In genomic region chr5:147565524-147565923, GRCh38 we compare ENCODE assay signal across 1 cellular context.
TF ChIP-seq lines count a peak whose summit lies in the region.

No MANE protein-coding gene starts in this region.

TF ChIP-seq in WTC11, 78 proteins besides CTCF, POLR2A, EP300 and RAD21 (continued from another document):
- TF ChIP-seq, protein P1, sequence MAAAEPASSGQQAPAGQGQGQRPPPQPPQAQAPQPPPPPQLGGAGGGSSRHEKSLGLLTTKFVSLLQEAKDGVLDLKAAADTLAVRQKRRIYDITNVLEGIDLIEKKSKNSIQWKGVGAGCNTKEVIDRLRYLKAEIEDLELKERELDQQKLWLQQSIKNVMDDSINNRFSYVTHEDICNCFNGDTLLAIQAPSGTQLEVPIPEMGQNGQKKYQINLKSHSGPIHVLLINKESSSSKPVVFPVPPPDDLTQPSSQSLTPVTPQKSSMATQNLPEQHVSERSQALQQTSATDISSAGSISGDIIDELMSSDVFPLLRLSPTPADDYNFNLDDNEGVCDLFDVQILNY (CRISPR knock-in tag; IDR thresholded peaks at IDR 0.05): no peak
- TF ChIP-seq NR3C1 (CRISPR knock-in tag; conservative IDR thresholded peaks at IDR 0.05; ENCODE audit: low read depth): no peak
- no peak for TF ChIP-seq ZNF671 (CRISPR knock-in tag; IDR thresholded peaks at IDR 0.05)
TF ChIP-seq in WTC11: peak in this region for 0.
